19 cellular contexts compared by ENCODE assay signal in the genomic region with DNA sequence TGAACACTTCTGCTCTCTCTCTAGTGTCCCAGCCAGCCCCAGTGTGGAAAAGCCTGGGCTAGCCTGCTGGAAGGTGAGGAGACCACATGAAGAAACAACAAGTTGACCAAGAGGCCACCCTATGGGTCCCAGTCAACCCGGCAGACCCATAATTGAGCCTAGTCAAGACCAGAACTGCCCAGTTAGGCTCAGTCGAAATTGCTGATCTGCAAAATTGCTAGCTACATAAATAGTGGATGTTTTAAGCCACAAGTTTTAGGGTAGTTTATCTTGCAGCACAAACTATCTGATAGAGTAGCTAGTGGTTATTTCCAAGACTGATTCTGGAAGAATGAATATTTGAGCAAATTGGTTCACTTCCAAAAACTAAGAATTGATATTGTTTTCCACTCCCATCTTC.
"Had no signal": no experiment of that assay in that cellular context is flagged by ENCODE, and none has a peak within 500 bp of the region (broad histone marks: within the 10 kb centered on the region; RNA-seq: fewer than 3 reads in every experiment).

No MANE protein-coding gene starts in this region.

- H3K4me2 ChIP-seq: neural progenitor cell had no signal

- H3K27ac ChIP-seq: neural progenitor cell had no signal

- H3K9me3 ChIP-seq: colonic mucosa, esophagus squamous epithelium, pancreas had no signal

- H3K36me3 Mint-ChIP-seq: immature natural killer cell; natural killer cell treated with Interleukin-12 subunit alpha and Interleukin-12 subunit beta and Interleukin-15 and Interleukin-18, amount 100 ng/mL, for 72 hours; neural progenitor cell; stimulated activated naive B cell treated with anti-CD40 and anti-IgM and Interleukin-4, amounts not matched to agents 10 μg/mL and 1 μg/mL and 100 μg/mL, for 72 hours; type B pancreatic cell had no signal

- H3K27me3 Mint-ChIP-seq: progenitor cell of endocrine pancreas, type B pancreatic cell had no signal

- H3K27me3 ChIP-seq: colonic mucosa, esophagus squamous epithelium, neural progenitor cell, pancreas had no signal

- H3K36me3 ChIP-seq: colonic mucosa, esophagus squamous epithelium, neural progenitor cell, pancreas had no signal

- DNase-seq: colonic mucosa; esophagus squamous epithelium; foreskin fibroblast; immature natural killer cell; left cardiac atrium; left ventricle myocardium superior; mesenchymal stem cell; midbrain; nucleus accumbens; stimulated activated CD4-positive, alpha-beta T cell treated with anti-CD3 and anti-CD28 coated beads, Interleukin-2, amount 100 ng/mL, for 24 hours; stimulated activated CD4-positive, alpha-beta T cell treated with anti-CD3 and anti-CD28 coated beads, Interleukin-4, amount 100 ng/mL, for 4 hours; stimulated activated naive B cell treated with anti-CD40 and anti-IgM and Interleukin-4, amounts not matched to agents 10 μg/mL and 1 μg/mL and 100 μg/mL, for 72 hours had no signal

- H3K4me1 ChIP-seq: neural progenitor cell had no signal

- H3K9me3 Mint-ChIP-seq: immature natural killer cell; natural killer cell treated with Interleukin-12 subunit alpha and Interleukin-12 subunit beta and Interleukin-15 and Interleukin-18, amount 100 ng/mL, for 72 hours; neural progenitor cell; stimulated activated naive B cell treated with anti-CD40 and anti-IgM and Interleukin-4, amounts not matched to agents 10 μg/mL and 1 μg/mL and 100 μg/mL, for 72 hours; type B pancreatic cell had no signal

- H3K9ac ChIP-seq: neural progenitor cell had no signal

- H3K4me3 Mint-ChIP-seq: immature natural killer cell; neural progenitor cell; stimulated activated naive B cell treated with anti-CD40 and anti-IgM and Interleukin-4, amounts not matched to agents 10 μg/mL and 1 μg/mL and 100 μg/mL, for 72 hours; type B pancreatic cell had no signal

- H3K27ac Mint-ChIP-seq: immature natural killer cell; neural progenitor cell; progenitor cell of endocrine pancreas; stimulated activated naive B cell treated with anti-CD40 and anti-IgM and Interleukin-4, amounts not matched to agents 10 μg/mL and 1 μg/mL and 100 μg/mL, for 72 hours; type B pancreatic cell had no signal

- H3K4me3 ChIP-seq: colonic mucosa, esophagus squamous epithelium, lung, neural progenitor cell, pancreas, skin epidermis had no signal

- H3K4me1 Mint-ChIP-seq: immature natural killer cell; neural progenitor cell; stimulated activated naive B cell treated with anti-CD40 and anti-IgM and Interleukin-4, amounts not matched to agents 10 μg/mL and 1 μg/mL and 100 μg/mL, for 72 hours had no signal

- H2AFZ ChIP-seq: neural progenitor cell had no signal
